Comparison of ENCODE assay signal across 8 cellular contexts in the genomic region with DNA sequence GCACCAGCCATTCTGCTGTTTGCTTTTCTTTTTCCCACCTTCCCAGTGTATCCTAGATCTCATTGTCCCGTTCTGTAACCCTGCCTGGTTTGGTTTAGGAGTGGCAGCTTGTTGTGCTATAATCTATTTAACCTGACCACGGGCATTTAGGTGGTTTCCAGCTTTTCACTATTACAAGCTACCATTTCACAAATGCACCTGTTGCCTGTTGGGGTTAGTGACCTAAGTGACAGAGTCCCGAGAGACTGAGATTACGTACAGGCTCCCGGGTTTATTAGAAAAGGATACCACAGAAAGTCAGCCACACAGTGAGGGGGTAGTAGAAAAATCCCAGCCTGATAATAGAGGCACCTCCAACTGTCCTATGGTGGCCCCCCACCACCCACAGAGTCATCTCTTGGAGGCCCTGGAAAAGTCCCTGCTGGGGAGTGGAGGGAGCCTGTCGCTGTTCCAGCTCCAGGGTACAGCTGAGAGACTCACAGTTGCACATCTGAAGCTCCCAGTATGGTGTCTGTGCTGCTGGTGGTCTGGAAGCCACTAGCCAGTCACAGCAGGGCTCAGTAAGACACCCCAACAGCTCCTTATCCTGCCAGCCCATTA. TPM values are rescaled to one million over a fixed set of nuclear protein-coding genes. Genes with fewer than 3 reads are reported as not detected.
DNase-seq lines count a peak whose midpoint lies in the region; ATAC-seq and TF ChIP-seq lines count a peak whose summit lies in the region.

No MANE protein-coding gene starts in this region.

- peaks cover 81% of the 10 kb centered on the region for H3K36me3 ChIP-seq in BLaER1
- H3K36me3 ChIP-seq in transverse colon: no peaks in the 10 kb centered on the region

- in situ Hi-C loops in transverse colon (cut with MboI; ENCODE audit: low pct_ligation_motif_present in 1 of 4, low pct_unique_long_range_greater_than_20kb in 1 of 4, low sequenced_read_pairs in 3 of 4): loop anchor here (5.0 to 25.0 kb wide), 5 partner anchors 289 to 572 kb away; partner anchors contain the start of gene SOCS1 (in 4 of the 4)

- H3K9me3 ChIP-seq in BLaER1: no peaks in the 10 kb centered on the region
- H3K9me3 ChIP-seq in transverse colon: no peaks in the 10 kb centered on the region

- no peak for TF ChIP-seq POLR2A in transverse colon (IDR thresholded peaks at IDR 0.05)

- H3K4me1 ChIP-seq in BLaER1: peaks cover 25% of the 10 kb centered on the region
- peaks cover 0 to 11% (median 5%) of the 10 kb centered on the region in 4 donors for H3K4me1 ChIP-seq in transverse colon

- peak; percentile 93 for DNase-seq in NCI-H2107 treated with DMSO at 0.1 percent for 48 hours (lab: John Stamatoyannopoulos, UW; ENCODE audit: unreplicated experiment)
- no peak for DNase-seq in NCI-H774 (lab: John Stamatoyannopoulos, UW)
- DNase-seq in occipital lobe (lab: John Stamatoyannopoulos, UW): no peak
- DNase-seq in transverse colon: no peak
- DNase-seq in AG08396 (ENCODE audit: low spot score): no peak

- no peak overlapping the region for H3K4me3 ChIP-seq in BLaER1
- H3K4me3 ChIP-seq in transverse colon: no peak overlapping the region

- TF ChIP-seq EP300 in transverse colon (IDR thresholded peaks at IDR 0.05; ENCODE audit: low read depth): no peak

- H3K27me3 ChIP-seq in BLaER1 (no peaks in the 10 kb centered on the region), transverse colon (no peaks in the 10 kb centered on the region)

- no peak overlapping the region for H3K27ac ChIP-seq in BLaER1
- H3K27ac ChIP-seq in transverse colon: no peak overlapping the region

- H3K4me2 ChIP-seq in BLaER1: peak overlapping the region; percentile 54

- WGBS in transverse colon (ENCODE audit: low coverage in 1 of 2), 2 donors: 70 to 78% methylated on average over 2 to 6 of the region's 6 CpGs

- intact Hi-C loops in transverse colon (cut with DNase I; ENCODE audit: low total_unique reads): no loop called here

- peaks cover 47% of the 10 kb centered on the region for H4K20me1 ChIP-seq in BLaER1

- ATAC-seq in GM18867 (IDR thresholded peaks at IDR 0.05; ENCODE audit: unreplicated experiment): peak; percentile 56
- ATAC-seq in HG02763 (IDR thresholded peaks at IDR 0.05; ENCODE audit: unreplicated experiment): peak; percentile 57

- H3K9ac ChIP-seq in BLaER1: no peak overlapping the region

- TF ChIP-seq CTCF in transverse colon (IDR thresholded peaks at IDR 0.05): no peak

RNA-seq across cellular contexts. Expression of gene CLEC16A, which starts 21.2 kb away (rescaled TPM):
- total RNA-seq in occipital lobe (20.4 TPM), transverse colon (100 to 1,000 TPM in 2 of 4 donors, 10 to 100 TPM in 2; 38.2 to 153 (median 92.7) TPM)

RNA-seq across cellular contexts. Expression of gene DEXI, which starts 23.3 kb away (rescaled TPM):
- 8.1 TPM for total RNA-seq in occipital lobe
- 10 to 100 TPM; 36.2 to 76.4 (median 56.0) TPM for total RNA-seq in transverse colon
